1 cellular context compared by ENCODE assay signal in the genomic region with DNA sequence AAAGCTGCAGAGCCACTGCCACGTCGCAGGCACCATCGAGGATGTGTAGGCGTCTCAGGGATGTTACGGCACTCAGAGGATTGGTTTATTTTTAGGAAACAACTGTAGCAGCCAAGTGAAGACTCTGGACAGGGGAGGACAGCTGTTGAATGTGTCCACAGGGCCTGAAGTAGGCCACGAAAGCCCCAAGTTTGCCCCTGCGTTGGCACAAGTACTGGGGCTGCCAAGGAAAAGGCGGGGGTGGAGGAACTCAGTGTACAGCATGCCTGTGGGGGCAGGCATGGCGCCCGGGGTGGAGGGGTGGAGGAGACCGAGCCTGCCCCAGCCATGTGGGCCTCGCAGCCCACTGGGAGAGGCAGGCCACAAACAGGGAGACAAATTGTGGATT.
TF ChIP-seq lines count a peak whose summit lies in the region.

No MANE protein-coding gene starts in this region.

TF ChIP-seq in SK-N-SH treated with all-trans-retinoic acid at 6 μM for 48 hours, 23 proteins besides CTCF, POLR2A, EP300 and RAD21 (continued from another document):
- TF ChIP-seq, protein P1, sequence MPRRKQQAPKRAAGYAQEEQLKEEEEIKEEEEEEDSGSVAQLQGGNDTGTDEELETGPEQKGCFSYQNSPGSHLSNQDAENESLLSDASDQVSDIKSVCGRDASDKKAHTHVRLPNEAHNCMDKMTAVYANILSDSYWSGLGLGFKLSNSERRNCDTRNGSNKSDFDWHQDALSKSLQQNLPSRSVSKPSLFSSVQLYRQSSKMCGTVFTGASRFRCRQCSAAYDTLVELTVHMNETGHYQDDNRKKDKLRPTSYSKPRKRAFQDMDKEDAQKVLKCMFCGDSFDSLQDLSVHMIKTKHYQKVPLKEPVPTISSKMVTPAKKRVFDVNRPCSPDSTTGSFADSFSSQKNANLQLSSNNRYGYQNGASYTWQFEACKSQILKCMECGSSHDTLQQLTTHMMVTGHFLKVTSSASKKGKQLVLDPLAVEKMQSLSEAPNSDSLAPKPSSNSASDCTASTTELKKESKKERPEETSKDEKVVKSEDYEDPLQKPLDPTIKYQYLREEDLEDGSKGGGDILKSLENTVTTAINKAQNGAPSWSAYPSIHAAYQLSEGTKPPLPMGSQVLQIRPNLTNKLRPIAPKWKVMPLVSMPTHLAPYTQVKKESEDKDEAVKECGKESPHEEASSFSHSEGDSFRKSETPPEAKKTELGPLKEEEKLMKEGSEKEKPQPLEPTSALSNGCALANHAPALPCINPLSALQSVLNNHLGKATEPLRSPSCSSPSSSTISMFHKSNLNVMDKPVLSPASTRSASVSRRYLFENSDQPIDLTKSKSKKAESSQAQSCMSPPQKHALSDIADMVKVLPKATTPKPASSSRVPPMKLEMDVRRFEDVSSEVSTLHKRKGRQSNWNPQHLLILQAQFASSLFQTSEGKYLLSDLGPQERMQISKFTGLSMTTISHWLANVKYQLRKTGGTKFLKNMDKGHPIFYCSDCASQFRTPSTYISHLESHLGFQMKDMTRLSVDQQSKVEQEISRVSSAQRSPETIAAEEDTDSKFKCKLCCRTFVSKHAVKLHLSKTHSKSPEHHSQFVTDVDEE (CRISPR knock-in tag; IDR thresholded peaks at IDR 0.05), result no peak
- TF ChIP-seq ISL1 (CRISPR knock-in tag; IDR thresholded peaks at IDR 0.05) (no peak), TOX (CRISPR knock-in tag; IDR thresholded peaks at IDR 0.05; ENCODE audit: borderline replicate concordance) (no peak), TCF4 (CRISPR knock-in tag; IDR thresholded peaks at IDR 0.05; ENCODE audit: borderline replicate concordance) (no peak), ZFP3 (CRISPR knock-in tag; IDR thresholded peaks at IDR 0.05) (no peak), ZNF70 (CRISPR knock-in tag; IDR thresholded peaks at IDR 0.05) (no peak), CSDC2 (CRISPR knock-in tag; IDR thresholded peaks at IDR 0.05) (no peak), ZNF8 (CRISPR knock-in tag; IDR thresholded peaks at IDR 0.05) (no peak), ZC3H10 (CRISPR knock-in tag; IDR thresholded peaks at IDR 0.05) (no peak), SNAI2 (CRISPR knock-in tag; IDR thresholded peaks at IDR 0.05) (no peak), ZNF565 (CRISPR knock-in tag; conservative IDR thresholded peaks at IDR 0.05; ENCODE audit: low read depth) (no peak), PPARA (CRISPR knock-in tag; IDR thresholded peaks at IDR 0.05; ENCODE audit: borderline replicate concordance) (no peak), ZFP30 (CRISPR knock-in tag; IDR thresholded peaks at IDR 0.05) (no peak)
- TF ChIP-seq, protein P2, sequence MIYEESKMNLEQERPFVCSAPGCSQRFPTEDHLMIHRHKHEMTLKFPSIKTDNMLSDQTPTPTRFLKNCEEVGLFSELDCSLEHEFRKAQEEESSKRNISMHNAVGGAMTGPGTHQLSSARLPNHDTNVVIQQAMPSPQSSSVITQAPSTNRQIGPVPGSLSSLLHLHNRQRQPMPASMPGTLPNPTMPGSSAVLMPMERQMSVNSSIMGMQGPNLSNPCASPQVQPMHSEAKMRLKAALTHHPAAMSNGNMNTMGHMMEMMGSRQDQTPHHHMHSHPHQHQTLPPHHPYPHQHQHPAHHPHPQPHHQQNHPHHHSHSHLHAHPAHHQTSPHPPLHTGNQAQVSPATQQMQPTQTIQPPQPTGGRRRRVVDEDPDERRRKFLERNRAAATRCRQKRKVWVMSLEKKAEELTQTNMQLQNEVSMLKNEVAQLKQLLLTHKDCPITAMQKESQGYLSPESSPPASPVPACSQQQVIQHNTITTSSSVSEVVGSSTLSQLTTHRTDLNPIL (CRISPR knock-in tag; IDR thresholded peaks at IDR 0.05; ENCODE audit: low read depth), result no peak
- TF ChIP-seq, protein P3, sequence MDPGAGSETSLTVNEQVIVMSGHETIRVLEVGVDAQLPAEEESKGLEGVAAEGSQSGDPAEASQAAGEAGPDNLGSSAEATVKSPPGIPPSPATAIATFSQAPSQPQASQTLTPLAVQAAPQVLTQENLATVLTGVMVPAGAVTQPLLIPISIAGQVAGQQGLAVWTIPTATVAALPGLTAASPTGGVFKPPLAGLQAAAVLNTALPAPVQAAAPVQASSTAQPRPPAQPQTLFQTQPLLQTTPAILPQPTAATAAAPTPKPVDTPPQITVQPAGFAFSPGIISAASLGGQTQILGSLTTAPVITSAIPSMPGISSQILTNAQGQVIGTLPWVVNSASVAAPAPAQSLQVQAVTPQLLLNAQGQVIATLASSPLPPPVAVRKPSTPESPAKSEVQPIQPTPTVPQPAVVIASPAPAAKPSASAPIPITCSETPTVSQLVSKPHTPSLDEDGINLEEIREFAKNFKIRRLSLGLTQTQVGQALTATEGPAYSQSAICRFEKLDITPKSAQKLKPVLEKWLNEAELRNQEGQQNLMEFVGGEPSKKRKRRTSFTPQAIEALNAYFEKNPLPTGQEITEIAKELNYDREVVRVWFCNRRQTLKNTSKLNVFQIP (CRISPR knock-in tag; IDR thresholded peaks at IDR 0.05; ENCODE audit: borderline replicate concordance, low read depth), result no peak
TF ChIP-seq in SK-N-SH treated with all-trans-retinoic acid at 6 μM for 48 hours: peak in this region for 0.
